In the genomic region with DNA sequence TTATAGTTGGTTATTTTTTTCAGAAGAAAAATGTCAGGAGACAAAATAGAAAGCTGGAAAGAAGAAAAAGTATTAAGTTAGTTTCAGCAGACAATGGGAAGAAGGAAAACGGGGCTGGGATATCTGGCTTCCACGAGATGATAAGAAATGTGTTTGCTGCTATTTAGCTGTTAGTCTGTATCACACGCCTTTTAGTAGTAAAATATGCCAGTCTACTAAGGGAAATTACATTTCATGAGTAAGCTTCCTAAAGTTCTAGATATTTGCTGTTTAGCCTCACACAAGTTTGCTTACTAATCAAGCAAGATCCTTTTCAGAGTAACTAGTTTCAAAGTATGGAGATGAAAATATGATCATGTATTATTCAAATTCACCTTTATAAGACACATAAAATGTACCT, we compare ENCODE assay signal across 1 cellular context.
TF ChIP-seq lines count a peak whose summit lies in the region.

No MANE protein-coding gene starts in this region.

TF ChIP-seq in GM23338, 12 proteins besides CTCF, POLR2A, EP300 and RAD21:
- TF ChIP-seq, protein P1, sequence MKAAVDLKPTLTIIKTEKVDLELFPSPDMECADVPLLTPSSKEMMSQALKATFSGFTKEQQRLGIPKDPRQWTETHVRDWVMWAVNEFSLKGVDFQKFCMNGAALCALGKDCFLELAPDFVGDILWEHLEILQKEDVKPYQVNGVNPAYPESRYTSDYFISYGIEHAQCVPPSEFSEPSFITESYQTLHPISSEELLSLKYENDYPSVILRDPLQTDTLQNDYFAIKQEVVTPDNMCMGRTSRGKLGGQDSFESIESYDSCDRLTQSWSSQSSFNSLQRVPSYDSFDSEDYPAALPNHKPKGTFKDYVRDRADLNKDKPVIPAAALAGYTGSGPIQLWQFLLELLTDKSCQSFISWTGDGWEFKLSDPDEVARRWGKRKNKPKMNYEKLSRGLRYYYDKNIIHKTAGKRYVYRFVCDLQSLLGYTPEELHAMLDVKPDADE (IDR thresholded peaks at IDR 0.05), result no peak
- TF ChIP-seq STAT1 (IDR thresholded peaks at IDR 0.05; ENCODE audit: unreplicated experiment) (no peak), JUNB (IDR thresholded peaks at IDR 0.05; ENCODE audit: unreplicated experiment) (no peak), CREB1 (CRISPR knock-in tag; IDR thresholded peaks at IDR 0.05; ENCODE audit: low read depth) (no peak)
